Comparison of ENCODE assay signal across 24 cellular contexts in genomic region chr3:137542049-137542448, GRCh38.
"Had no signal": no experiment of that assay in that cellular context is flagged by ENCODE, and none has a peak within 500 bp of the region (broad histone marks: within the 10 kb centered on the region; RNA-seq: fewer than 3 reads in every experiment).

No MANE protein-coding gene starts in this region.

- DNase-seq: cerebellar nuclear complex; dermis blood vessel endothelial cell; dorsolateral prefrontal cortex; effector CD4-positive, alpha-beta T cell; effector memory CD4-positive, alpha-beta T cell; foreskin keratinocyte; heart left ventricle; hypothalamus; immature natural killer cell; islet precursor cell; left cardiac atrium; left ventricle myocardium superior; lower lobe of right lung; mesenchymal stem cell; mucosa of descending colon had no signal

- H3K9me3 ChIP-seq: lower lobe of right lung had no signal

- H3K4me1 ChIP-seq: esophagus muscularis mucosa, foreskin keratinocyte, gastroesophageal sphincter, heart left ventricle, left lung, lower lobe of right lung had no signal

- H3K4me2 ChIP-seq: hepatocyte had no signal

- H3K4me3 ChIP-seq: coronary artery, dorsolateral prefrontal cortex, esophagus muscularis mucosa, gastroesophageal sphincter, heart left ventricle, hepatocyte, left lung, lower lobe of right lung, mucosa of descending colon had no signal

- H3K4me1 Mint-ChIP-seq: immature natural killer cell, mesothelial cell of epicardium had no signal

- ATAC-seq: foreskin keratinocyte, gastroesophageal sphincter, heart left ventricle, left cardiac atrium, left lung, left ventricle myocardium superior, mucosa of descending colon had no signal

- H2AFZ ChIP-seq: hepatocyte had no signal

- H3K27me3 ChIP-seq: esophagus muscularis mucosa, foreskin keratinocyte, heart left ventricle, hepatocyte, left lung had no signal

- H3K79me2 ChIP-seq: hepatocyte had no signal

- FAIRE-seq: colon, endothelial cell of umbilical vein, frontal cortex had no signal

- H3K4me3 Mint-ChIP-seq: immature natural killer cell, mesothelial cell of epicardium had no signal

- H3K36me3 ChIP-seq: esophagus muscularis mucosa, gastroesophageal sphincter, heart left ventricle, left lung, lower lobe of right lung had no signal

- H3K27ac Mint-ChIP-seq: immature natural killer cell, mesothelial cell of epicardium had no signal

- H3K36me3 Mint-ChIP-seq: immature natural killer cell, mesothelial cell of epicardium had no signal

- H3K27ac ChIP-seq: coronary artery, dorsolateral prefrontal cortex, esophagus muscularis mucosa, foreskin keratinocyte, gastroesophageal sphincter, heart left ventricle, hepatocyte, left lung, lower lobe of right lung had no signal
